ENCODE assay signal across 9 cellular contexts in genomic region chr2:74458957-74459290, GRCh38. TPM values are rescaled to one million over a fixed set of nuclear protein-coding genes. Genes with fewer than 3 reads are reported as not detected.
DNase-seq lines count a peak whose midpoint lies in the region; ATAC-seq and TF ChIP-seq lines count a peak whose summit lies in the region.
"Had no signal": no experiment of that assay in that cellular context is flagged by ENCODE, and none has a peak within 500 bp of the region (broad histone marks: within the 10 kb centered on the region; RNA-seq: fewer than 3 reads in every experiment).

No MANE protein-coding gene starts in this region.

- TF ChIP-seq CTCF in VCaP (conservative IDR thresholded peaks at IDR 0.05) (no peak), gastroesophageal sphincter (IDR thresholded peaks at IDR 0.05) (no peak)

- H3K9me3 ChIP-seq in HAP-1 (no peaks in the 10 kb centered on the region), gastroesophageal sphincter (no peaks in the 10 kb centered on the region), skeletal muscle satellite cell (replicated peaks; ENCODE audit: low read length) (no peaks in the 10 kb centered on the region)

- H3K27ac ChIP-seq in VCaP, result peak overlapping the region; percentile 96
- peak overlapping the region in 3 of 4 donors; percentile 84 to 91 (median 87) for H3K27ac ChIP-seq in gastroesophageal sphincter

- in situ Hi-C loops in HAP-1 (cut with MboI; ENCODE audit: low sequenced_read_pairs), result loop anchor here (10.0 kb wide), 1 partner anchor 724 kb away; the partner anchor contains the start of gene TPRKB

- TF ChIP-seq EP300 in gastroesophageal sphincter (IDR thresholded peaks at IDR 0.05), result no peak

- H3K4me3 ChIP-seq in HAP-1 (peak overlapping the region; percentile 71), gastroesophageal sphincter (peak overlapping the region; percentile 67 to 79), skeletal muscle satellite cell (ENCODE audit: low read length) (peak overlapping the region; percentile 95)

- H3K36me3 ChIP-seq in HAP-1 (replicated peaks) (peaks cover 25% of the 10 kb centered on the region), gastroesophageal sphincter (peaks cover 0 to 25% of the 10 kb centered on the region in 2 donors), skeletal muscle satellite cell (ENCODE audit: insufficient read depth, low read length) (peaks cover 25% of the 10 kb centered on the region)

- ATAC-seq in gastroesophageal sphincter (no peak), HG03045 (IDR thresholded peaks at IDR 0.05; ENCODE audit: unreplicated experiment) (no peak)

- H3K4me1 ChIP-seq in HAP-1 (peaks cover 16% of the 10 kb centered on the region), gastroesophageal sphincter (peaks cover 2 to 48% (median 31%) of the 10 kb centered on the region in 3 donors), skeletal muscle satellite cell (ENCODE audit: control insufficient read depth, insufficient read depth, low read length) (peaks cover 25% of the 10 kb centered on the region)

- H3K27me3 ChIP-seq in HAP-1 (ENCODE audit: low read depth), result no peaks in the 10 kb centered on the region
- no peaks in the 10 kb centered on the region for H3K27me3 ChIP-seq in gastroesophageal sphincter
- no peaks in the 10 kb centered on the region for H3K27me3 ChIP-seq in skeletal muscle satellite cell (ENCODE audit: control insufficient read depth, insufficient read depth, low read length)

- peak overlapping the region; percentile 93 for H3K4me2 ChIP-seq in skeletal muscle satellite cell (ENCODE audit: low read length)

- DNase-seq in HAP-1 (ENCODE audit: low spot score in 2 of 2) (peak in 1 of 2 experiments; percentile 31), T1000 (lab: John Stamatoyannopoulos, UW) (no peak), NCI-H2171 treated with DMSO at 0.1 percent for 48 hours (lab: John Stamatoyannopoulos, UW) (no peak), pons (ENCODE audit: low spot score) (no peak)
- DNase-seq: NCI-H2171 had no signal

- no peak for TF ChIP-seq POLR2A in gastroesophageal sphincter (IDR thresholded peaks at IDR 0.05)

- 0 to 6% methylated on average over 4 to 9 of the region's 9 CpGs for WGBS in gastroesophageal sphincter (ENCODE audit: low coverage in 1 of 2), 2 donors

- peak overlapping the region; percentile 91 for H3K9ac ChIP-seq in skeletal muscle satellite cell (ENCODE audit: low read depth, low read length)

RNA-seq across cellular contexts. Expression of gene WBP1, which starts 0.7 kb away (rescaled TPM):
- 10 to 100 TPM; 44.2 to 91.5 (median 47.0) TPM for total RNA-seq in gastroesophageal sphincter
- 17.0 and 18.6 TPM in 2 replicates for total RNA-seq in skeletal muscle satellite cell (2012; rRNA removed)

RNA-seq across cellular contexts. Expression of gene INO80B, which starts 4.0 kb away (rescaled TPM):
- 10 to 100 TPM; 14.3 to 26.4 (median 19.2) TPM for total RNA-seq in gastroesophageal sphincter
- 8.1 and 13.8 TPM in 2 replicates for total RNA-seq in skeletal muscle satellite cell (2012; rRNA removed)

RNA-seq across cellular contexts. Expression of gene MOGS, which starts 6.3 kb away (rescaled TPM):
- total RNA-seq in gastroesophageal sphincter, result 10 to 100 TPM; 26.1 to 34.2 (median 29.3) TPM
- total RNA-seq in skeletal muscle satellite cell (2012; rRNA removed), result 43.5 and 46.6 TPM in 2 replicates

RNA-seq across cellular contexts. Expression of gene MRPL53, which starts 13.6 kb away (rescaled TPM):
- total RNA-seq in gastroesophageal sphincter, result 10 to 100 TPM; 18.0 to 76.7 (median 30.2) TPM
- total RNA-seq in skeletal muscle satellite cell (2012; rRNA removed), result 29.5 and 32.2 TPM in 2 replicates

RNA-seq across cellular contexts. Expression of gene RTKN, which starts 17.2 kb away (rescaled TPM):
- total RNA-seq in gastroesophageal sphincter, result 10 to 100 TPM; 10.9 to 17.3 (median 14.0) TPM
- 6.8 and 7.6 TPM in 2 replicates for total RNA-seq in skeletal muscle satellite cell (2012; rRNA removed)
